In genomic region chr1:218374401-218374848, GRCh38 we compare ENCODE assay signal across 20 cellular contexts. TPM values are rescaled to one million over a fixed set of nuclear protein-coding genes. Genes with fewer than 3 reads are reported as not detected.
DNase-seq lines count a peak whose midpoint lies in the region; ATAC-seq, FAIRE-seq and TF ChIP-seq lines count a peak whose summit lies in the region.
"Had no signal": no experiment of that assay in that cellular context is flagged by ENCODE, and none has a peak within 500 bp of the region (broad histone marks: within the 10 kb centered on the region; RNA-seq: fewer than 3 reads in every experiment).

No MANE protein-coding gene starts in this region.

- H3K9me3 ChIP-seq in SK-N-SH (no peaks in the 10 kb centered on the region), heart right ventricle (no peaks in the 10 kb centered on the region), psoas muscle (no peaks in the 10 kb centered on the region)

- CTCF ChIA-PET in SK-N-SH (lab: Yijun Ruan, JAX), result no interaction called here

- TF ChIP-seq RAD21 in SK-N-SH (IDR thresholded peaks at IDR 0.05; ENCODE audit: low read length), result no peak

- TF ChIP-seq CTCF in SK-N-SH (IDR thresholded peaks at IDR 0.05) (no peak), heart right ventricle (IDR thresholded peaks at IDR 0.05) (no peak), psoas muscle (IDR thresholded peaks at IDR 0.05) (no peak), D721Med (IDR thresholded peaks at IDR 0.05; ENCODE audit: insufficient read depth, missing control alignments) (no peak)

- H3K4me1 ChIP-seq in SK-N-SH (ENCODE audit: control insufficient read depth in 1 of 2, insufficient read depth in 2 of 2, low read depth in 1 of 2, low read length in 1 of 2) (peaks cover 8 to 28% of the 10 kb centered on the region in 2 experiments), heart right ventricle (peaks cover 0 to 83% (median 59%) of the 10 kb centered on the region in 9 donors), psoas muscle (peaks cover 37% of the 10 kb centered on the region)

- TF ChIP-seq EP300 in SK-N-SH (IDR thresholded peaks at IDR 0.05; ENCODE audit: borderline replicate concordance in 1 of 2, low read depth in 1 of 2, low read length in 1 of 2), result no peak

- H2AFZ ChIP-seq in SK-N-SH (ENCODE audit: low read depth), result peak overlapping the region; percentile 43; the same call in 1 of the 2 replicates

- POLR2A ChIA-PET in SK-N-SH (lab: Yijun Ruan, JAX), result no interaction called here

- H3K27me3 ChIP-seq in SK-N-SH (ENCODE audit: insufficient read depth), result no peaks in the 10 kb centered on the region
- peaks cover 0 to 25% (median 0%) of the 10 kb centered on the region in 7 donors for H3K27me3 ChIP-seq in heart right ventricle
- no peaks in the 10 kb centered on the region for H3K27me3 ChIP-seq in psoas muscle (ENCODE audit: insufficient read depth in 3 of 3, low read length in 2 of 3)

- ATAC-seq in heart right ventricle, result peak in 5 of 8 donors; percentile 1 to 37 (median 34)
- peak in 3 of 4 donors; percentile 41 to 66 (median 58) for ATAC-seq in psoas muscle
- ATAC-seq: stimulated activated memory B cell treated with anti-CD40 and anti-IgM and Interleukin-4, amounts not matched to agents 10 μg/mL and 1 μg/mL and 100 μg/mL, for 72 hours; T-helper 17 cell had no signal

- DNase-seq in EH (ENCODE audit: low read depth), result peak; percentile 60
- no peak for DNase-seq in SK-N-SH
- DNase-seq in heart right ventricle, result no peak
- DNase-seq in psoas muscle, result no peak
- no peak for DNase-seq in NCI-H345 (lab: John Stamatoyannopoulos, UW)
- no peak for DNase-seq in D721Med (ENCODE audit: insufficient read length, low spot score)
- no peak for DNase-seq in stimulated activated naive CD4-positive, alpha-beta T cell treated with Interleukin-2 at 50 U/mL for 16 hours (lab: John Stamatoyannopoulos, UW)
- no peak for DNase-seq in mesenteric fat pad (ENCODE audit: low spot score)
- DNase-seq: activated CD4-positive, alpha-beta T cell treated with anti-CD3 and anti-CD28 coated beads, Interleukin-2, amount 10 ng/mL, durations not matched to agents 7 days and 5 days; aorta; DND-41; hypothalamus; Kasumi-1; posterior cingulate gyrus; stimulated activated CD4-positive, alpha-beta T cell treated with anti-CD3 and anti-CD28 coated beads, Interleukin-4, amount 100 ng/mL, for 1 hour; T-helper 17 cell had no signal

- H3K36me3 ChIP-seq in SK-N-SH (replicated peaks in 1 of 2; ENCODE audit: control insufficient read depth in 1 of 2, insufficient read depth in 2 of 2, low read length in 1 of 2), result no peaks in the 10 kb centered on the region
- no peaks in the 10 kb centered on the region for H3K36me3 ChIP-seq in heart right ventricle
- H3K36me3 ChIP-seq in psoas muscle (ENCODE audit: insufficient read depth in 1 of 2, low read depth in 1 of 2), result no peaks in the 10 kb centered on the region

- no peaks in the 10 kb centered on the region for H3K79me2 ChIP-seq in SK-N-SH (ENCODE audit: insufficient read depth)

- intact Hi-C loops in heart right ventricle (cut with DNase I) (no loop called here), psoas muscle (cut with DNase I) (loop anchor here in 1 of 2 donors (10.0 kb wide), 1 partner anchor 90 kb away; no protein-coding TSS in a partner anchor)

- H4K20me1 ChIP-seq in SK-N-SH (ENCODE audit: insufficient read depth), result no peaks in the 10 kb centered on the region

- WGBS in SK-N-SH (ENCODE audit: low lambda C conversion rate), result 38% methylated on average over 4 of the region's 4 CpGs
- WGBS in heart right ventricle, 2 donors, result 21 to 30% methylated on average over 4 of the region's 4 CpGs
- 11 to 19% (median 13%) methylated on average over 4 of the region's 4 CpGs for WGBS in psoas muscle, 3 donors

- H3K4me3 ChIP-seq in SK-N-SH (ENCODE audit: low read depth in 2 of 2, low read length in 1 of 2) (no peak overlapping the region), heart right ventricle (peak overlapping the region in 1 of 10 donors; percentile 0), psoas muscle (peak overlapping the region; percentile 1)
- H3K4me3 ChIP-seq: lung had no signal

- peak overlapping the region; percentile 62 for H3K4me2 ChIP-seq in SK-N-SH

- H3F3A ChIP-seq in SK-N-SH (replicated peaks; ENCODE audit: insufficient read depth), result peaks cover 30% of the 10 kb centered on the region

- FAIRE-seq in D721Med (lab: Jason Lieb, UNC), result no peak
- FAIRE-seq: endometrium, GM12891 had no signal

- H3K9ac ChIP-seq in SK-N-SH, result peak overlapping the region; percentile 65; the same call in 1 of the 2 replicates

- no peaks in the 10 kb centered on the region for H3K9me2 ChIP-seq in SK-N-SH

- H3K27ac ChIP-seq in SK-N-SH (ENCODE audit: low read depth in 2 of 2, low read length in 1 of 2) (peak overlapping the region; percentile 59 to 78; a peak in 3 of 4 replicates), heart right ventricle (peak overlapping the region in 9 of 10 donors; percentile 11 to 82 (median 68)), psoas muscle (peak overlapping the region; percentile 69)

TF ChIP-seq in SK-N-SH, 30 proteins besides CTCF, POLR2A, EP300 and RAD21:
- TF ChIP-seq GABPA (IDR thresholded peaks at IDR 0.05; ENCODE audit: low read depth) (no peak), NFIC (IDR thresholded peaks at IDR 0.05; ENCODE audit: borderline replicate concordance) (no peak), RFX5 (IDR thresholded peaks at IDR 0.05; ENCODE audit: low read length) (no peak), FOXJ3 (CRISPR knock-in tag; IDR thresholded peaks at IDR 0.05) (no peak), YY1 (IDR thresholded peaks at IDR 0.05; ENCODE audit: low read depth) (no peak), TEAD4 (IDR thresholded peaks at IDR 0.05; ENCODE audit: borderline replicate concordance, insufficient read depth) (no peak), MEF2A (IDR thresholded peaks at IDR 0.05; ENCODE audit: borderline replicate concordance, low read depth) (no peak), PBX3 (IDR thresholded peaks at IDR 0.05) (no peak), NRF1 (IDR thresholded peaks at IDR 0.05; ENCODE audit: low read depth, low read length) (no peak), POLR2AphosphoS5 (IDR thresholded peaks at IDR 0.05; ENCODE audit: low read depth, low read length) (no peak), MAX (IDR thresholded peaks at IDR 0.05; ENCODE audit: low read depth) (no peak), RCOR1 (IDR thresholded peaks at IDR 0.05; ENCODE audit: low read length) (no peak)
- TF ChIP-seq, protein P1, sequence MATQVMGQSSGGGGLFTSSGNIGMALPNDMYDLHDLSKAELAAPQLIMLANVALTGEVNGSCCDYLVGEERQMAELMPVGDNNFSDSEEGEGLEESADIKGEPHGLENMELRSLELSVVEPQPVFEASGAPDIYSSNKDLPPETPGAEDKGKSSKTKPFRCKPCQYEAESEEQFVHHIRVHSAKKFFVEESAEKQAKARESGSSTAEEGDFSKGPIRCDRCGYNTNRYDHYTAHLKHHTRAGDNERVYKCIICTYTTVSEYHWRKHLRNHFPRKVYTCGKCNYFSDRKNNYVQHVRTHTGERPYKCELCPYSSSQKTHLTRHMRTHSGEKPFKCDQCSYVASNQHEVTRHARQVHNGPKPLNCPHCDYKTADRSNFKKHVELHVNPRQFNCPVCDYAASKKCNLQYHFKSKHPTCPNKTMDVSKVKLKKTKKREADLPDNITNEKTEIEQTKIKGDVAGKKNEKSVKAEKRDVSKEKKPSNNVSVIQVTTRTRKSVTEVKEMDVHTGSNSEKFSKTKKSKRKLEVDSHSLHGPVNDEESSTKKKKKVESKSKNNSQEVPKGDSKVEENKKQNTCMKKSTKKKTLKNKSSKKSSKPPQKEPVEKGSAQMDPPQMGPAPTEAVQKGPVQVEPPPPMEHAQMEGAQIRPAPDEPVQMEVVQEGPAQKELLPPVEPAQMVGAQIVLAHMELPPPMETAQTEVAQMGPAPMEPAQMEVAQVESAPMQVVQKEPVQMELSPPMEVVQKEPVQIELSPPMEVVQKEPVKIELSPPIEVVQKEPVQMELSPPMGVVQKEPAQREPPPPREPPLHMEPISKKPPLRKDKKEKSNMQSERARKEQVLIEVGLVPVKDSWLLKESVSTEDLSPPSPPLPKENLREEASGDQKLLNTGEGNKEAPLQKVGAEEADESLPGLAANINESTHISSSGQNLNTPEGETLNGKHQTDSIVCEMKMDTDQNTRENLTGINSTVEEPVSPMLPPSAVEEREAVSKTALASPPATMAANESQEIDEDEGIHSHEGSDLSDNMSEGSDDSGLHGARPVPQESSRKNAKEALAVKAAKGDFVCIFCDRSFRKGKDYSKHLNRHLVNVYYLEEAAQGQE (IDR thresholded peaks at IDR 0.05; ENCODE audit: low read depth, low read length), result no peak

RNA-seq across cellular contexts. Expression of gene TGFB2, which starts 29.3 kb away (rescaled TPM):
- polyA plus RNA-seq in SK-N-SH (2012; rRNA removed), result 2.4 and 3.8 TPM in 2 replicates
- 4.0 and 5.1 TPM in 2 replicates for polyA plus RNA-seq in SK-N-SH (2012; cell fraction: cytosol; rRNA removed)
- polyA plus RNA-seq in SK-N-SH (2012; cell fraction: nucleus; rRNA removed), result 2.6 and 7.2 TPM in 2 replicates
- total RNA-seq in heart right ventricle, result 10 to 100 TPM in 5 of 10 donors, 1 to 10 TPM in 5; 1.3 to 63.3 (median 9.0) TPM
- 1 to 10 TPM in 1 of 2 donors, under 1 TPM in 1; 0.51 to 1.7 TPM for polyA plus RNA-seq in heart right ventricle
- total RNA-seq in psoas muscle, result 10 to 100 TPM in 2 of 4 donors, 1 to 10 TPM in 2; 5.1 to 35.4 (median 15.4) TPM
- 1 to 10 TPM in 2 of 3 donors, under 1 TPM in 1; 0.43 to 4.9 (median 1.9) TPM for polyA plus RNA-seq in psoas muscle
- total RNA-seq in mesenteric fat pad, result 1.6 TPM
- total RNA-seq: activated CD4-positive, alpha-beta T cell treated with anti-CD3 and anti-CD28 coated beads, Interleukin-2, amount 10 ng/mL, durations not matched to agents 7 days and 5 days had no signal
